In the genomic region with DNA sequence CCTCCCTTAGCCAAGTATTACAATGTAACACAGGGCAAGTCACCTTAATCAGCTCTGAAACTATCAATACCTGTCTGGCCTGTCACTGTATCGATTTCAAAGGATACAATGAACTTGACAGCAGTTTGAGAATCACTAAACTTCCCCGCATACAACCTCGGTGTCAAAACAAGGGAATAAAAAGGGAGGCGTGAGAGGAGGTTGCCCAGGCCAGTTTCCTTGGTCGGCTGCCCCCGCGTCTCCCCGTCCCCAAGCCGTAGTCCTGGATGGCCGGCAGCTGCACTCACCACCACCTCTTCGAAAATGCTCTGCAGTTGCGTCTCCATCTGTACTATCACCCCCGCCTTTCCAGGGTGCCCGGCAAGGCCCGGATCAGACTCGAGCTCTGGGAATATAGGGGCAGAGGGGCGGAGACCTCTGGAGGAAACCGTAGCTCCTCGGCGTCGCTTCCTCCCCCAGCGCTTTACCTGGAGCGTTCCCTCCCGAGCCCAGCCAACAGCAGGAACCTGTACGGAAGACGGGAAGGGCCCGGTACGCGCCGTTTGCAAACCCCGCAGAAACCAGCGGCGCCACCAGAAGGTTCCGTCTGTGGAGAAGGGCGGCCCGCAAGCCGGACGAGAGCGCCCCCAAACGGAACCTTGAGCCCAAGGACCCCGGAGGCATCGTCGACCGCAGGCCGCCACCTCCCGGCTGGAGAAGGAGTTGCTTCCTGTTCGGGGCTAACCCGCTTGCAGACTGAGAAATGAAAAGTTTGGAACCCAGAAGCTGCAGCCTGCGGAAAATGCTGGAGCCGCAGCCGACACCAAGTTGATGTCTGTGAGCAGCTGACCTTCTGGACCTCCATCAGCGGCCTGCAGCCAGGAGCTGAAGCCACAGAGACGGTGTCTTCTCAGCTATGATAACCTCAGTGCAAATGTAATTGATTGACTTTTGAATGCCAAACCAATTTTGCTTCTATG, we compare ENCODE assay signal across 1 cellular context.
TF ChIP-seq lines count a peak whose summit lies in the region.

A gene with protein sequence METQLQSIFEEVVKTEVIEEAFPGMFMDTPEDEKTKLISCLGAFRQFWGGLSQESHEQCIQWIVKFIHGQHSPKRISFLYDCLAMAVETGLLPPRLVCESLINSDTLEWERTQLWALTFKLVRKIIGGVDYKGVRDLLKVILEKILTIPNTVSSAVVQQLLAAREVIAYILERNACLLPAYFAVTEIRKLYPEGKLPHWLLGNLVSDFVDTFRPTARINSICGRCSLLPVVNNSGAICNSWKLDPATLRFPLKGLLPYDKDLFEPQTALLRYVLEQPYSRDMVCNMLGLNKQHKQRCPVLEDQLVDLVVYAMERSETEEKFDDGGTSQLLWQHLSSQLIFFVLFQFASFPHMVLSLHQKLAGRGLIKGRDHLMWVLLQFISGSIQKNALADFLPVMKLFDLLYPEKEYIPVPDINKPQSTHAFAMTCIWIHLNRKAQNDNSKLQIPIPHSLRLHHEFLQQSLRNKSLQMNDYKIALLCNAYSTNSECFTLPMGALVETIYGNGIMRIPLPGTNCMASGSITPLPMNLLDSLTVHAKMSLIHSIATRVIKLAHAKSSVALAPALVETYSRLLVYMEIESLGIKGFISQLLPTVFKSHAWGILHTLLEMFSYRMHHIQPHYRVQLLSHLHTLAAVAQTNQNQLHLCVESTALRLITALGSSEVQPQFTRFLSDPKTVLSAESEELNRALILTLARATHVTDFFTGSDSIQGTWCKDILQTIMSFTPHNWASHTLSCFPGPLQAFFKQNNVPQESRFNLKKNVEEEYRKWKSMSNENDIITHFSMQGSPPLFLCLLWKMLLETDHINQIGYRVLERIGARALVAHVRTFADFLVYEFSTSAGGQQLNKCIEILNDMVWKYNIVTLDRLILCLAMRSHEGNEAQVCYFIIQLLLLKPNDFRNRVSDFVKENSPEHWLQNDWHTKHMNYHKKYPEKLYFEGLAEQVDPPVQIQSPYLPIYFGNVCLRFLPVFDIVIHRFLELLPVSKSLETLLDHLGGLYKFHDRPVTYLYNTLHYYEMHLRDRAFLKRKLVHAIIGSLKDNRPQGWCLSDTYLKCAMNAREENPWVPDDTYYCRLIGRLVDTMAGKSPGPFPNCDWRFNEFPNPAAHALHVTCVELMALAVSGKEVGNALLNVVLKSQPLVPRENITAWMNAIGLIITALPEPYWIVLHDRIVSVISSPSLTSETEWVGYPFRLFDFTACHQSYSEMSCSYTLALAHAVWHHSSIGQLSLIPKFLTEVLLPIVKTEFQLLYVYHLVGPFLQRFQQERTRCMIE (N-terminal part only) (minus strand): TSS at position 519 of the 959 bp plus-strand sequence. CDS start 193 bp downstream, at position 326.

TF ChIP-seq in HepG2, 621 proteins besides CTCF, POLR2A, EP300 and RAD21 (continued from another document and continues in another):
- TF ChIP-seq, protein P1, sequence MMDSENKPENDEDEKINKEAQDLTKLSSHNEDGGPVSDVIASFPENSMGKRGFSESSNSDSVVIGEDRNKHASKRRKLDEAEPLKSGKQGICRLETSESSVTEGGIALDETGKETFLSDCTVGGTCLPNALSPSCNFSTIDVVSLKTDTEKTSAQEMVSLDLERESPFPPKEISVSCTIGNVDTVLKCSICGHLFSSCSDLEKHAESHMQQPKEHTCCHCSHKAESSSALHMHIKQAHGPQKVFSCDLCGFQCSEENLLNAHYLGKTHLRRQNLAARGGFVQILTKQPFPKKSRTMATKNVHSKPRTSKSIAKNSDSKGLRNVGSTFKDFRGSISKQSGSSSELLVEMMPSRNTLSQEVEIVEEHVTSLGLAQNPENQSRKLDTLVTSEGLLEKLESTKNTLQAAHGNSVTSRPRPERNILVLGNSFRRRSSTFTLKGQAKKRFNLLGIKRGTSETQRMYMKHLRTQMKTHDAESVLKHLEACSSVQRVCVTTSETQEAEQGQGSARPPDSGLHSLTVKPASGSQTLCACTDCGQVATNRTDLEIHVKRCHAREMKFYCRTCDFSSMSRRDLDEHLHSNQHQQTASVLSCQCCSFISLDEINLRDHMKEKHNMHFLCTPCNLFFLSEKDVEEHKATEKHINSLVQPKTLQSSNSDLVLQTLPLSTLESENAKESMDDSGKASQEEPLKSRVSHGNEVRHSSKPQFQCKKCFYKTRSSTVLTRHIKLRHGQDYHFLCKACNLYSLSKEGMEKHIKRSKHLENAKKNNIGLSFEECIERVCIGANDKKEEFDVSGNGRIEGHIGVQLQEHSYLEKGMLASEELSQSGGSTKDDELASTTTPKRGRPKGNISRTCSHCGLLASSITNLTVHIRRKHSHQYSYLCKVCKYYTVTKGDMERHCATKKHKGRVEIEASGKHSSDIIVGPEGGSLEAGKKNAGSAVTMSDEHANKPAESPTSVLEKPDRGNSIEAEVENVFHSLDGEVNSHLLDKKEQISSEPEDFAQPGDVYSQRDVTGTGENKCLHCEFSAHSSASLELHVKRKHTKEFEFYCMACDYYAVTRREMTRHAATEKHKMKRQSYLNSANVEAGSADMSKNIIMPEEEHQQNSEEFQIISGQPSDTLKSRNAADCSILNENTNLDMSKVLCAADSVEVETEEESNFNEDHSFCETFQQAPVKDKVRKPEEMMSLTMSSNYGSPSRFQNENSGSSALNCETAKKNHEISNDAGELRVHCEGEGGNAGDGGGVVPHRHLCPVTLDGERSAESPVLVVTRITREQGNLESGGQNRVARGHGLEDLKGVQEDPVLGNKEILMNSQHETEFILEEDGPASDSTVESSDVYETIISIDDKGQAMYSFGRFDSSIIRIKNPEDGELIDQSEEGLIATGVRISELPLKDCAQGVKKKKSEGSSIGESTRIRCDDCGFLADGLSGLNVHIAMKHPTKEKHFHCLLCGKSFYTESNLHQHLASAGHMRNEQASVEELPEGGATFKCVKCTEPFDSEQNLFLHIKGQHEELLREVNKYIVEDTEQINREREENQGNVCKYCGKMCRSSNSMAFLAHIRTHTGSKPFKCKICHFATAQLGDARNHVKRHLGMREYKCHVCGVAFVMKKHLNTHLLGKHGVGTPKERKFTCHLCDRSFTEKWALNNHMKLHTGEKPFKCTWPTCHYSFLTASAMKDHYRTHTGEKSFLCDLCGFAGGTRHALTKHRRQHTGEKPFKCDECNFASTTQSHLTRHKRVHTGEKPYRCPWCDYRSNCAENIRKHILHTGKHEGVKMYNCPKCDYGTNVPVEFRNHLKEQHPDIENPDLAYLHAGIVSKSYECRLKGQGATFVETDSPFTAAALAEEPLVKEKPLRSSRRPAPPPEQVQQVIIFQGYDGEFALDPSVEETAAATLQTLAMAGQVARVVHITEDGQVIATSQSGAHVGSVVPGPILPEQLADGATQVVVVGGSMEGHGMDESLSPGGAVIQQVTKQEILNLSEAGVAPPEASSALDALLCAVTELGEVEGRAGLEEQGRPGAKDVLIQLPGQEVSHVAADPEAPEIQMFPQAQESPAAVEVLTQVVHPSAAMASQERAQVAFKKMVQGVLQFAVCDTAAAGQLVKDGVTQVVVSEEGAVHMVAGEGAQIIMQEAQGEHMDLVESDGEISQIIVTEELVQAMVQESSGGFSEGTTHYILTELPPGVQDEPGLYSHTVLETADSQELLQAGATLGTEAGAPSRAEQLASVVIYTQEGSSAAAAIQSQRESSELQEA (CRISPR knock-in tag; IDR thresholded peaks at IDR 0.05; ENCODE audit: not compliant biosample characterization) = peak; percentile 98
- TF ChIP-seq, protein P2, sequence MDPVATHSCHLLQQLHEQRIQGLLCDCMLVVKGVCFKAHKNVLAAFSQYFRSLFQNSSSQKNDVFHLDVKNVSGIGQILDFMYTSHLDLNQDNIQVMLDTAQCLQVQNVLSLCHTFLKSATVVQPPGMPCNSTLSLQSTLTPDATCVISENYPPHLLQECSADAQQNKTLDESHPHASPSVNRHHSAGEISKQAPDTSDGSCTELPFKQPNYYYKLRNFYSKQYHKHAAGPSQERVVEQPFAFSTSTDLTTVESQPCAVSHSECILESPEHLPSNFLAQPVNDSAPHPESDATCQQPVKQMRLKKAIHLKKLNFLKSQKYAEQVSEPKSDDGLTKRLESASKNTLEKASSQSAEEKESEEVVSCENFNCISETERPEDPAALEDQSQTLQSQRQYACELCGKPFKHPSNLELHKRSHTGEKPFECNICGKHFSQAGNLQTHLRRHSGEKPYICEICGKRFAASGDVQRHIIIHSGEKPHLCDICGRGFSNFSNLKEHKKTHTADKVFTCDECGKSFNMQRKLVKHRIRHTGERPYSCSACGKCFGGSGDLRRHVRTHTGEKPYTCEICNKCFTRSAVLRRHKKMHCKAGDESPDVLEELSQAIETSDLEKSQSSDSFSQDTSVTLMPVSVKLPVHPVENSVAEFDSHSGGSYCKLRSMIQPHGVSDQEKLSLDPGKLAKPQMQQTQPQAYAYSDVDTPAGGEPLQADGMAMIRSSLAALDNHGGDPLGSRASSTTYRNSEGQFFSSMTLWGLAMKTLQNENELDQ (CRISPR knock-in tag; IDR thresholded peaks at IDR 0.05; ENCODE audit: borderline replicate concordance) = peak; percentile 77; the same call in 1 of the 2 replicates
- TF ChIP-seq SKI (IDR thresholded peaks at IDR 0.05; ENCODE audit: partially characterized antibody) (peak; percentile 82), ZIK1 (CRISPR knock-in tag; IDR thresholded peaks at IDR 0.05; ENCODE audit: borderline replicate concordance, low read depth) (peak; percentile 86), ONECUT2 (CRISPR knock-in tag; IDR thresholded peaks at IDR 0.05) (peak; percentile 65), ZNF530 (CRISPR knock-in tag; IDR thresholded peaks at IDR 0.05; ENCODE audit: low read depth) (no peak), HHEX (CRISPR knock-in tag; IDR thresholded peaks at IDR 0.05) (no peak; the same call in 1 of the 2 replicates), ZNF607 (CRISPR knock-in tag; IDR thresholded peaks at IDR 0.05; ENCODE audit: borderline replicate concordance) (peak; percentile 99), SRY (CRISPR knock-in tag; IDR thresholded peaks at IDR 0.05) (no peak; the same call in 1 of the 2 replicates), NCOA1 (CRISPR knock-in tag; IDR thresholded peaks at IDR 0.05) (peak; percentile 100), CENPT (CRISPR knock-in tag; IDR thresholded peaks at IDR 0.05; ENCODE audit: low read depth) (no peak), ZNF3 (CRISPR knock-in tag; IDR thresholded peaks at IDR 0.05) (peak; percentile 93), ZNF780A (CRISPR knock-in tag; IDR thresholded peaks at IDR 0.05) (peak; percentile 91), RFXANK (CRISPR knock-in tag; IDR thresholded peaks at IDR 0.05) (peak; percentile 95), ZNF343 (CRISPR knock-in tag; IDR thresholded peaks at IDR 0.05) (peak; percentile 97), CAMTA2 (CRISPR knock-in tag; IDR thresholded peaks at IDR 0.05; ENCODE audit: borderline replicate concordance) (peak; percentile 95; the same call in 1 of the 2 replicates), SIX1 (CRISPR knock-in tag; IDR thresholded peaks at IDR 0.05; ENCODE audit: borderline replicate concordance) (peak; percentile 80), PHF8 (CRISPR knock-in tag; IDR thresholded peaks at IDR 0.05) (peak; percentile 94), POLR2G (IDR thresholded peaks at IDR 0.05; ENCODE audit: low read depth, low read length) (peak; percentile 94)
- TF ChIP-seq, protein P3, sequence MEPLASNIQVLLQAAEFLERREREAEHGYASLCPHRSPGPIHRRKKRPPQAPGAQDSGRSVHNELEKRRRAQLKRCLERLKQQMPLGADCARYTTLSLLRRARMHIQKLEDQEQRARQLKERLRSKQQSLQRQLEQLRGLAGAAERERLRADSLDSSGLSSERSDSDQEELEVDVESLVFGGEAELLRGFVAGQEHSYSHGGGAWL (CRISPR knock-in tag; IDR thresholded peaks at IDR 0.05) = peak; percentile 97
- TF ChIP-seq, protein P4, sequence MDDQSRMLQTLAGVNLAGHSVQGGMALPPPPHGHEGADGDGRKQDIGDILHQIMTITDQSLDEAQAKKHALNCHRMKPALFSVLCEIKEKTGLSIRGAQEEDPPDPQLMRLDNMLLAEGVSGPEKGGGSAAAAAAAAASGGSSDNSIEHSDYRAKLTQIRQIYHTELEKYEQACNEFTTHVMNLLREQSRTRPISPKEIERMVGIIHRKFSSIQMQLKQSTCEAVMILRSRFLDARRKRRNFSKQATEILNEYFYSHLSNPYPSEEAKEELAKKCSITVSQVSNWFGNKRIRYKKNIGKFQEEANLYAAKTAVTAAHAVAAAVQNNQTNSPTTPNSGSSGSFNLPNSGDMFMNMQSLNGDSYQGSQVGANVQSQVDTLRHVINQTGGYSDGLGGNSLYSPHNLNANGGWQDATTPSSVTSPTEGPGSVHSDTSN (CRISPR knock-in tag; IDR thresholded peaks at IDR 0.05; ENCODE audit: borderline replicate concordance) = peak; percentile 72; the same call in 1 of the 2 replicates
- TF ChIP-seq, protein P5, sequence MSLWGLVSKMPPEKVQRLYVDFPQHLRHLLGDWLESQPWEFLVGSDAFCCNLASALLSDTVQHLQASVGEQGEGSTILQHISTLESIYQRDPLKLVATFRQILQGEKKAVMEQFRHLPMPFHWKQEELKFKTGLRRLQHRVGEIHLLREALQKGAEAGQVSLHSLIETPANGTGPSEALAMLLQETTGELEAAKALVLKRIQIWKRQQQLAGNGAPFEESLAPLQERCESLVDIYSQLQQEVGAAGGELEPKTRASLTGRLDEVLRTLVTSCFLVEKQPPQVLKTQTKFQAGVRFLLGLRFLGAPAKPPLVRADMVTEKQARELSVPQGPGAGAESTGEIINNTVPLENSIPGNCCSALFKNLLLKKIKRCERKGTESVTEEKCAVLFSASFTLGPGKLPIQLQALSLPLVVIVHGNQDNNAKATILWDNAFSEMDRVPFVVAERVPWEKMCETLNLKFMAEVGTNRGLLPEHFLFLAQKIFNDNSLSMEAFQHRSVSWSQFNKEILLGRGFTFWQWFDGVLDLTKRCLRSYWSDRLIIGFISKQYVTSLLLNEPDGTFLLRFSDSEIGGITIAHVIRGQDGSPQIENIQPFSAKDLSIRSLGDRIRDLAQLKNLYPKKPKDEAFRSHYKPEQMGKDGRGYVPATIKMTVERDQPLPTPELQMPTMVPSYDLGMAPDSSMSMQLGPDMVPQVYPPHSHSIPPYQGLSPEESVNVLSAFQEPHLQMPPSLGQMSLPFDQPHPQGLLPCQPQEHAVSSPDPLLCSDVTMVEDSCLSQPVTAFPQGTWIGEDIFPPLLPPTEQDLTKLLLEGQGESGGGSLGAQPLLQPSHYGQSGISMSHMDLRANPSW (CRISPR knock-in tag; IDR thresholded peaks at IDR 0.05; ENCODE audit: borderline replicate concordance) = peak; percentile 100
- TF ChIP-seq, protein P6, sequence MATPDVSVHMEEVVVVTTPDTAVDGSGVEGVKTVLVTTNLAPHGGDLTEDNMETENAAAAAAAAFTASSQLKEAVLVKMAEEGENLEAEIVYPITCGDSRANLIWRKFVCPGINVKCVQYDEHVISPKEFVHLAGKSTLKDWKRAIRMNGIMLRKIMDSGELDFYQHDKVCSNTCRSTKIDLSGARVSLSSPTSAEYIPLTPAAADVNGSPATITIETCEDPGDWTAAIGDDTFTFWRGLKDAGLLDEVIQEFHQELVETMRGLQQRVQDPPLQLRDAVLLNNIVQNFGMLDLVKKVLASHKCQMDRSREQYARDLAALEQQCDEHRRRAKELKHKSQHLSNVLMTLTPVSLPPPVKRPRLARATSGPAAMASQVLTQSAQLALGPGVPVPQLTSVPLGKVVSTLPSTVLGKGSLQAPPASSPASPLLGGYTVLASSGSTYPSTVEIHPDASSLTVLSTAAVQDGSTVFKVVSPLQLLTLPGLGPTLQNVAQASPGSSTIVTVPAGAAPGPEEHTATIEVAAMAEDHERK (CRISPR knock-in tag; IDR thresholded peaks at IDR 0.05; ENCODE audit: low read depth) = peak; percentile 50; the same call in 1 of the 2 replicates
